In the genomic region with DNA sequence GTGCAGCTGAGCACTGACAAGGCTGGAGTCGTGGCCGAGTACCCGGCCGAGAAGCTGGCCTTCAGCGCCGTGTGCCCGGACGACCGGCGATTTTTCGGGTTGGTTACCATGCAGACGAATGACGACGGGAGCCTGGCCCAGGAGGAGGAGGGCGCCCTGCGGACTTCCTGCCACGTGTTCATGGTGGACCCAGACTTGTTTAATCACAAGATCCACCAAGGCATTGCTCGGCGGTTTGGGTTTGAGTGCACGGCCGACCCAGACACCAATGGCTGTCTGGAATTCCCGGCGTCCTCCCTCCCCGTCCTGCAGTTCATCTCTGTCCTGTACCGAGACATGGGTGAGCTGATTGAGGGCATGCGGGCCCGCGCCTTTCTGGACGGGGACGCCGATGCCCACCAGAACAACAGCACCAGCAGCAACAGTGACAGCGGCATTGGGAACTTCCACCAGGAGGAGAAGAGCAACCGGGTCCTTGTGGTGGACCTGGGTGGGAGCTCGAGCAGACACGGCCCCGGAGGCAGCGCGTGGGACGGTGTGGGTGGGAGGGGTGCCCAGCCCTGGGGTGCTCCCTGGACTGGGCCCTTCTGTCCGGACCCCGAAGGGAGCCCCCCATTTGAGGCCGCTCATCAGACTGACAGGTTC, we compare ENCODE assay signal across 31 cellular contexts. TPM values are rescaled to one million over a fixed set of nuclear protein-coding genes. Genes with fewer than 3 reads are reported as not detected.
DNase-seq lines count a peak whose midpoint lies in the region; ATAC-seq and TF ChIP-seq lines count a peak whose summit lies in the region.
"Had no signal": no experiment of that assay in that cellular context is flagged by ENCODE, and none has a peak within 500 bp of the region (broad histone marks: within the 10 kb centered on the region; RNA-seq: fewer than 3 reads in every experiment).

No MANE protein-coding gene starts in this region.

- H3K4me1 Mint-ChIP-seq in stimulated activated naive CD8-positive, alpha-beta T cell treated with anti-CD3 and anti-CD28 coated beads, Interleukin-15, amount 100 ng/mL, for 72 hours, result no peaks in the 10 kb centered on the region
- H3K4me1 Mint-ChIP-seq in neural progenitor cell (peaks cover 33% of the 10 kb centered on the region), nephron progenitor cell (peaks cover 55% of the 10 kb centered on the region), CD14-positive monocyte (no peaks in the 10 kb centered on the region)
- H3K4me1 Mint-ChIP-seq: activated naive CD8-positive, alpha-beta T cell treated with anti-CD3 and anti-CD28 coated beads, Interleukin-2, amount 50 U/mL, for 24 hours had no signal

- no peak overlapping the region for H3K9ac ChIP-seq in neural progenitor cell
- H3K9ac ChIP-seq: KMS-11, parathyroid adenoma had no signal

- no peak overlapping the region for H3K4me3 Mint-ChIP-seq in stimulated activated naive CD8-positive, alpha-beta T cell treated with anti-CD3 and anti-CD28 coated beads, Interleukin-15, amount 100 ng/mL, for 72 hours
- H3K4me3 Mint-ChIP-seq in neural progenitor cell (no peak overlapping the region), nephron progenitor cell (no peak overlapping the region), CD14-positive monocyte (no peak overlapping the region)
- H3K4me3 Mint-ChIP-seq: activated CD8-positive, alpha-beta T cell treated with anti-CD3 and anti-CD28 coated beads for 36 hours; activated naive CD8-positive, alpha-beta T cell treated with anti-CD3 and anti-CD28 coated beads, Interleukin-2, amount 50 U/mL, for 24 hours; dendritic cell treated with granulocyte-macrophage colony-stimulating factor and Interleukin-4, amounts not matched to agents 40 ng/mL and 50 ng/mL, for 4 days; nephron had no signal

- H3K4me1 ChIP-seq in neural progenitor cell, result peaks cover 16% of the 10 kb centered on the region
- H3K4me1 ChIP-seq: parathyroid adenoma had no signal

- no peaks in the 10 kb centered on the region for H3K36me3 ChIP-seq in neural progenitor cell
- H3K36me3 ChIP-seq: MG63, transverse colon had no signal

- ATAC-seq in stimulated activated naive CD8-positive, alpha-beta T cell treated with anti-CD3 and anti-CD28 coated beads, Interleukin-15, amount 100 ng/mL, for 72 hours, result peak; percentile 39
- no peak for ATAC-seq in stimulated activated naive CD8-positive, alpha-beta T cell treated with anti-CD3 and anti-CD28 coated beads, Interleukin-15, Interleukin-2, amounts not matched to agents 100 U/mL and 50 U/mL, for 24 hours
- ATAC-seq: activated CD8-positive, alpha-beta T cell treated with anti-CD3 and anti-CD28 coated beads for 36 hours; activated naive CD8-positive, alpha-beta T cell treated with anti-CD3 and anti-CD28 coated beads, Interleukin-2, amount 50 U/mL, for 24 hours; Panc1 had no signal

- H3K4me2 ChIP-seq in neural progenitor cell, result no peak overlapping the region
- H3K4me2 ChIP-seq: KMS-11 had no signal

- peaks cover 32% of the 10 kb centered on the region for H3K79me2 ChIP-seq in neural progenitor cell (ENCODE audit: low read depth)
- H3K79me2 ChIP-seq: parathyroid adenoma had no signal

- no peak for DNase-seq in stimulated activated naive CD8-positive, alpha-beta T cell treated with anti-CD3 and anti-CD28 coated beads, Interleukin-15, amount 100 ng/mL, for 72 hours
- no peak for DNase-seq in stimulated activated naive CD8-positive, alpha-beta T cell treated with anti-CD3 and anti-CD28 coated beads, Interleukin-15, Interleukin-2, amounts not matched to agents 100 U/mL and 50 U/mL, for 24 hours
- DNase-seq in ecto neural progenitor cell (ENCODE audit: low spot score), result peak; percentile 39
- no peak for DNase-seq in neural progenitor cell (ENCODE audit: low spot score)
- DNase-seq in GOT3 (lab: John Stamatoyannopoulos, UW), result no peak
- DNase-seq in nephron progenitor cell, result no peak
- DNase-seq in CD14-positive monocyte (ENCODE audit: low spot score), result no peak
- DNase-seq: activated CD4-positive, alpha-beta T cell treated with anti-CD3 and anti-CD28 coated beads for 1 hour; activated CD8-positive, alpha-beta T cell treated with anti-CD3 and anti-CD28 coated beads for 36 hours; activated gamma-delta T cell treated with Interleukin-2 at 50 U/mL for 16 hours; activated naive CD8-positive, alpha-beta T cell treated with anti-CD3 and anti-CD28 coated beads, Interleukin-2, amount 50 U/mL, for 24 hours; central memory CD4-positive, alpha-beta T cell; COR-L47; DMS79; foreskin melanocyte; kidney glomerular epithelial cell; mammary epithelial cell; MG63; NCI-H1105; NCI-H1930; NCI-H526 treated with DMSO at 0.1 percent for 48 hours; retina; SHP77 treated with DMSO at 0.1 percent for 48 hours; transverse colon had no signal

- peaks cover 7% of the 10 kb centered on the region for H3K27me3 Mint-ChIP-seq in stimulated activated naive CD8-positive, alpha-beta T cell treated with anti-CD3 and anti-CD28 coated beads, Interleukin-15, amount 100 ng/mL, for 72 hours
- H3K27me3 Mint-ChIP-seq in neural progenitor cell (ENCODE audit: insufficient read depth, low read depth), result peaks cover 6% of the 10 kb centered on the region
- H3K27me3 Mint-ChIP-seq in nephron progenitor cell (ENCODE audit: low read depth, poor library complexity), result no peaks in the 10 kb centered on the region
- peaks cover 0 to 7% (median 2%) of the 10 kb centered on the region in 3 donors for H3K27me3 Mint-ChIP-seq in CD14-positive monocyte (ENCODE audit: low read depth in 3 of 3)
- H3K27me3 Mint-ChIP-seq: activated CD8-positive, alpha-beta T cell treated with anti-CD3 and anti-CD28 coated beads for 36 hours; activated naive CD8-positive, alpha-beta T cell treated with anti-CD3 and anti-CD28 coated beads, Interleukin-2, amount 50 U/mL, for 24 hours; dendritic cell treated with granulocyte-macrophage colony-stimulating factor and Interleukin-4, amounts not matched to agents 40 ng/mL and 50 ng/mL, for 4 days had no signal

- no peak overlapping the region for H2AFZ ChIP-seq in neural progenitor cell (replicated peaks)
- H2AFZ ChIP-seq: parathyroid adenoma had no signal

- no peak overlapping the region for H3K4me3 ChIP-seq in neural progenitor cell
- H3K4me3 ChIP-seq: BLaER1 treated with 17β-estradiol and CSF1 and Interleukin-3, amounts not matched to agents 10 nM and 100 nM; MG63; transverse colon had no signal

- H3K27me3 ChIP-seq in neural progenitor cell, result no peaks in the 10 kb centered on the region
- H3K27me3 ChIP-seq: BLaER1 treated with 17β-estradiol and CSF1 and Interleukin-3, amounts not matched to agents 10 nM and 100 nM; MG63; transverse colon had no signal

- H4K20me1 ChIP-seq in neural progenitor cell (ENCODE audit: low read depth), result peaks cover 12% of the 10 kb centered on the region

- no peak for TF ChIP-seq CTCF in neural progenitor cell (IDR thresholded peaks at IDR 0.05)
- no peak for TF ChIP-seq CTCF in nephron progenitor cell (IDR thresholded peaks at IDR 0.05)
- no peak for TF ChIP-seq CTCF in CD14-positive monocyte (IDR thresholded peaks at IDR 0.05)

- H3K9me3 Mint-ChIP-seq in stimulated activated naive CD8-positive, alpha-beta T cell treated with anti-CD3 and anti-CD28 coated beads, Interleukin-15, amount 100 ng/mL, for 72 hours, result no peaks in the 10 kb centered on the region
- H3K9me3 Mint-ChIP-seq in neural progenitor cell, result no peaks in the 10 kb centered on the region
- H3K9me3 Mint-ChIP-seq in nephron progenitor cell, result no peaks in the 10 kb centered on the region
- H3K9me3 Mint-ChIP-seq in CD14-positive monocyte, result peaks cover 0 to 2% (median 0%) of the 10 kb centered on the region in 7 donors
- H3K9me3 Mint-ChIP-seq: activated CD8-positive, alpha-beta T cell treated with anti-CD3 and anti-CD28 coated beads for 36 hours; activated naive CD8-positive, alpha-beta T cell treated with anti-CD3 and anti-CD28 coated beads, Interleukin-2, amount 50 U/mL, for 24 hours; dendritic cell treated with granulocyte-macrophage colony-stimulating factor and Interleukin-4, amounts not matched to agents 40 ng/mL and 50 ng/mL, for 4 days; nephron had no signal

- no peaks in the 10 kb centered on the region for H3K9me3 ChIP-seq in neural progenitor cell (ENCODE audit: low read depth)
- H3K9me3 ChIP-seq: BLaER1 treated with 17β-estradiol and CSF1 and Interleukin-3, amounts not matched to agents 10 nM and 100 nM; MG63; transverse colon had no signal

- no peak overlapping the region for H3K27ac ChIP-seq in neural progenitor cell
- H3K27ac ChIP-seq: HL-60, KMS-11, parathyroid adenoma, transverse colon had no signal

- no peak overlapping the region for H3K27ac Mint-ChIP-seq in stimulated activated naive CD8-positive, alpha-beta T cell treated with anti-CD3 and anti-CD28 coated beads, Interleukin-15, amount 100 ng/mL, for 72 hours
- H3K27ac Mint-ChIP-seq in neural progenitor cell, result peak overlapping the region; percentile 85
- no peak overlapping the region for H3K27ac Mint-ChIP-seq in nephron progenitor cell
- peak overlapping the region in 2 of 7 donors; percentile 38 to 48 for H3K27ac Mint-ChIP-seq in CD14-positive monocyte
- H3K27ac Mint-ChIP-seq: activated CD8-positive, alpha-beta T cell treated with anti-CD3 and anti-CD28 coated beads for 36 hours; activated naive CD8-positive, alpha-beta T cell treated with anti-CD3 and anti-CD28 coated beads, Interleukin-2, amount 50 U/mL, for 24 hours; dendritic cell treated with granulocyte-macrophage colony-stimulating factor and Interleukin-4, amounts not matched to agents 40 ng/mL and 50 ng/mL, for 4 days; nephron had no signal

- H3K36me3 Mint-ChIP-seq in neural progenitor cell, result peaks cover 26% of the 10 kb centered on the region
- H3K36me3 Mint-ChIP-seq in nephron progenitor cell (ENCODE audit: low read depth), result peaks cover 41% of the 10 kb centered on the region
- H3K36me3 Mint-ChIP-seq in CD14-positive monocyte, result peaks cover 3 to 15% of the 10 kb centered on the region in 2 donors

- intact Hi-C loops in CD14-positive monocyte (cut with micrococcal nuclease), result no loop called here

- H3F3A ChIP-seq in neural progenitor cell (ENCODE audit: low read depth), result peaks cover 10% of the 10 kb centered on the region

RNA-seq across cellular contexts. Expression of a gene that starts 24.3 kb away (rescaled TPM):
- 36.6 and 140 TPM in 2 replicates for total RNA-seq in neural progenitor cell (ENCODE audit: low replicate concordance)
- polyA plus RNA-seq in CD14-positive monocyte, result 1 to 10 TPM in 1 of 2 donors, under 1 TPM in 1; 0.75 to 2.7 TPM
